ENCODE assay signal across 22 cellular contexts in the genomic region with DNA sequence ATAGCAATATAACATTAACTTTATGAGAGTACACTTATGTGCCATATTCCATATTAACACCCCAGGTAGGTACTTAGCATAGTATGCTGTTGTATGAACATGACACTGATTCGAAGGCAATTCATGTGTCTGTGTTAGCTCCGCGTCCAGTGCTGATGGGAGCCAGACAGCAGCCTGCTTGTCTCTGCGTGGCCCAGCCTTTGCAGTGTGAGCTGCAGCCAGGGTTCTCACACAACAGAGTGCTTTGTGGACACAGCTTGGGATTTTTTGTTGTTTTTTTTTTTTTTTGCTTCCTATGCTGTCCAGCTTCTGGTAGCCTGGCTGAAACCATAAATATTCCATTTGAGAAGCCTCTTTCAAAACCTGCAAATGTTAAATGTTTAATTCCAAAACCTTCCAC.
"Had no signal": no experiment of that assay in that cellular context is flagged by ENCODE, and none has a peak within 500 bp of the region (broad histone marks: within the 10 kb centered on the region; RNA-seq: fewer than 3 reads in every experiment).

No MANE protein-coding gene starts in this region.

- H3K27ac ChIP-seq: coronary artery, neutrophil, parathyroid adenoma, stomach, testis, vagina had no signal

- DNase-seq: activated CD8-positive, alpha-beta memory T cell treated with anti-CD3 and anti-CD28 coated beads for 24 hours; activated CD8-positive, alpha-beta memory T cell treated with anti-CD3 and anti-CD28 coated beads, Interleukin-2, amount 50 U/mL, for 4 hours; activated naive CD4-positive, alpha-beta T cell treated with Interleukin-2 at 50 U/mL for 16 hours; activated naive CD8-positive, alpha-beta T cell treated with anti-CD3 and anti-CD28 coated beads for 36 hours; activated T-cell treated with anti-CD3 and anti-CD28 coated beads, Interleukin-2, amount 50 U/mL, for 4 hours; cerebellar nuclear complex; endodermal cell; left ventricle myocardium superior; mammary epithelial cell; small intestine; stimulated activated CD4-positive, alpha-beta T cell treated with anti-CD3 and anti-CD28 coated beads, Interleukin-2, amount 100 ng/mL, for 24 hours; stomach; T1000; testis; trophoblast cell had no signal

- ATAC-seq: activated T-cell treated with anti-CD3 and anti-CD28 coated beads, Interleukin-2, amount 50 U/mL, for 4 hours; left ventricle myocardium superior; sciatic nerve; stimulated activated memory B cell treated with anti-CD40 and anti-IgM and Interleukin-4, amounts not matched to agents 10 μg/mL and 1 μg/mL and 100 μg/mL, for 72 hours; WTC11 had no signal
